9 cellular contexts compared by ENCODE assay signal in the genomic region with DNA sequence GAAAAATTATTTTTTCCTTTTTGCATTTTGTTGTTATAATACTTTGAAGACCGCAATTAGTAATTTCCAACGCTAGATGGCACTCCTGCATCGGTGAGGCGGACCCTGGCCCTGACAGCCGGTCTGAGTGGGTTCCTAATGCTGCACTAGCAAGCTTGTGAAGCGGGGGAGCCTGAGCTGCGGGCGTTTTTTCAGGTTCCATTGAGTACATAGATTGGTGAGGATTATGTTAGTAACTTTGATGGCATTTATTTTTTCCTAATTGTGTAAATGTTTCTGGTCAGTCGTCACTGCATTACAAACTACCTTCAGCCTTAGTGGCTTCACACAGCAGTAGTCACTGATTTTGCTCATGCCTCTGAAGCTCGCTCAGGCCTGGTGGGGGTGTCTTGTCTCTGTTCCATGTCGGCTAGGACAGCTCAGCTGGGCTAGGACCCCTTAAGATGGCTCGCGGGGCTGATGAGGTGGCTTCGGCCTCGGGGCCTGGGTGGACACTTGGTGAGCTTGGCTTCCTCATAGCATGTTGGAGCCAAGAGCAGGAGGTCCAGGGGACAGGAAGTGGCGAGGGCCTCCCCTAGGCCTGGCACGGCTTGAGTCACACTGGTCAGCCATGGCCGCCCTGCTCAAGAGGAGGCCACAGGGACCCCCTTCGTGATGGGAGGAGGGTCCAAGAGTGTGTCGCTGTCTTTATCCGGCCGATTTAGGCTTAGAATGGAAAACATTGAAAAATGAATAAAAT. TPM values are rescaled to one million over a fixed set of nuclear protein-coding genes. Genes with fewer than 3 reads are reported as not detected.
DNase-seq lines count a peak whose midpoint lies in the region; ATAC-seq, FAIRE-seq and TF ChIP-seq lines count a peak whose summit lies in the region.
"Had no signal": no experiment of that assay in that cellular context is flagged by ENCODE, and none has a peak within 500 bp of the region (broad histone marks: within the 10 kb centered on the region; RNA-seq: fewer than 3 reads in every experiment).

No MANE protein-coding gene starts in this region.

- H3K9me3 Mint-ChIP-seq in brain = no peaks in the 10 kb centered on the region

- 100% methylated on average over 2 of the region's 22 CpGs for WGBS in iPS DF 6.9 (ENCODE audit: insufficient coverage, insufficient read length)
- WGBS in smooth muscle cell (ENCODE audit: low lambda C conversion rate) = 58% methylated on average over 22 of the region's 22 CpGs

- H3K4me1 Mint-ChIP-seq in T-helper 17 cell = peaks cover 26% of the 10 kb centered on the region
- peaks cover 25% of the 10 kb centered on the region for H3K4me1 Mint-ChIP-seq in brain

- H3K27ac ChIP-seq in iPS DF 6.9 (ENCODE audit: low read length) (no peak overlapping the region), smooth muscle cell (ENCODE audit: low read depth) (peak overlapping the region; percentile 53)
- H3K27ac ChIP-seq: skin epidermis had no signal

- H3K36me3 Mint-ChIP-seq in T-helper 17 cell (ENCODE audit: low read depth) (peaks cover 19% of the 10 kb centered on the region), brain (peaks cover 73% of the 10 kb centered on the region)

- peak; percentile 35 for DNase-seq in NCI-H2196 (lab: John Stamatoyannopoulos, UW; ENCODE audit: unreplicated experiment)
- DNase-seq in NCI-H2196 treated with DMSO at 0.1 percent for 48 hours (lab: John Stamatoyannopoulos, UW; ENCODE audit: unreplicated experiment) = no peak
- DNase-seq in H54 (ENCODE audit: insufficient read length, low spot score) = peak; percentile 38
- peak; percentile 31 for DNase-seq in M059J (ENCODE audit: low read depth)
- DNase-seq in T-helper 17 cell = peak; percentile 19 to 35 (median 21)
- DNase-seq in iPS DF 6.9 (ENCODE audit: low read depth, low spot score) = peak; percentile 47
- peak; percentile 1 for DNase-seq in smooth muscle cell (lab: John Stamatoyannopoulos, UW; ENCODE audit: unreplicated experiment)

- H3K36me3 ChIP-seq in iPS DF 6.9 (ENCODE audit: control insufficient read depth, insufficient read depth, low read length) (peaks cover 5% of the 10 kb centered on the region), smooth muscle cell (ENCODE audit: low read depth) (peaks cover 30% of the 10 kb centered on the region)

- H3K27me3 ChIP-seq in iPS DF 6.9 (ENCODE audit: control insufficient read depth, insufficient read depth, low read length) = no peaks in the 10 kb centered on the region
- no peaks in the 10 kb centered on the region for H3K27me3 ChIP-seq in smooth muscle cell (ENCODE audit: low read depth)

- H3K4me1 ChIP-seq in iPS DF 6.9 (ENCODE audit: control insufficient read depth, insufficient read depth, low read length) = no peaks in the 10 kb centered on the region
- no peaks in the 10 kb centered on the region for H3K4me1 ChIP-seq in smooth muscle cell (ENCODE audit: low read depth)

- H3K4me3 Mint-ChIP-seq in T-helper 17 cell (peak overlapping the region; percentile 39), brain (peak overlapping the region in 1 of 5 experiments; percentile 22)

- peaks cover 27% of the 10 kb centered on the region for H4K20me1 ChIP-seq in smooth muscle cell (ENCODE audit: low read depth)

- no peak for TF ChIP-seq POLR2A in H54 (IDR thresholded peaks at IDR 0.05; ENCODE audit: low read depth, low read length)

- no peaks in the 10 kb centered on the region for H3K79me2 ChIP-seq in smooth muscle cell (ENCODE audit: low read depth)

- no peak overlapping the region for H3K4me2 ChIP-seq in smooth muscle cell

- peaks cover 4% of the 10 kb centered on the region for H3F3A ChIP-seq in smooth muscle cell (ENCODE audit: low read depth)

- peak; percentile 97 for FAIRE-seq in H54 (lab: Jason Lieb, UNC)

- no peak overlapping the region for H2AFZ ChIP-seq in smooth muscle cell (ENCODE audit: low read depth)

- peak; percentile 82 for ATAC-seq in T-helper 17 cell

- TF ChIP-seq CTCF in brain (conservative IDR thresholded peaks at IDR 0.05) (peak; percentile 83 to 90), smooth muscle cell (IDR thresholded peaks at IDR 0.05; ENCODE audit: borderline replicate concordance, insufficient read depth, poor library complexity, severe bottlenecking) (peak; percentile 80)

- H3K9me3 ChIP-seq in T-helper 17 cell (ENCODE audit: control insufficient read depth, low read length, poor library complexity, severe bottlenecking) (no peaks in the 10 kb centered on the region), iPS DF 6.9 (ENCODE audit: control insufficient read depth, insufficient read depth, low read length) (no peaks in the 10 kb centered on the region), smooth muscle cell (replicated peaks; ENCODE audit: low read depth) (no peaks in the 10 kb centered on the region)

- H3K27me3 Mint-ChIP-seq in T-helper 17 cell = no peaks in the 10 kb centered on the region
- H3K27me3 Mint-ChIP-seq in brain = no peaks in the 10 kb centered on the region

- peak overlapping the region; percentile 74 for H3K27ac Mint-ChIP-seq in T-helper 17 cell
- peak overlapping the region; percentile 52 to 85 (median 70) for H3K27ac Mint-ChIP-seq in brain

- no peak overlapping the region for H3K4me3 ChIP-seq in iPS DF 6.9 (ENCODE audit: low read length)
- H3K4me3 ChIP-seq in smooth muscle cell = no peak overlapping the region
- H3K4me3 ChIP-seq: skin epidermis had no signal

- no peak overlapping the region for H3K9ac ChIP-seq in smooth muscle cell (ENCODE audit: low read depth)

RNA-seq across cellular contexts. Expression of gene ERCC5, which starts 25.0 kb away (rescaled TPM):
- total RNA-seq in M059J (2014; rRNA removed; shearing (Covaris generic)) = 33.8 and 39.5 TPM in 2 replicates
- total RNA-seq in T-helper 17 cell = 10 to 100 TPM; 76.3 to 87.3 TPM
- 17.0 TPM for polyA plus RNA-seq in brain (ENCODE audit: insufficient read depth, low read depth, low replicate concordance)
- 65.2 and 67.6 TPM in 2 replicates for total RNA-seq in smooth muscle cell
- 29.9 and 30.1 TPM in 2 replicates for polyA plus RNA-seq in smooth muscle cell
